14 cellular contexts compared by ENCODE assay signal in genomic region chr15:63318344-63318743, GRCh38. TPM values are rescaled to one million over a fixed set of nuclear protein-coding genes. Genes with fewer than 3 reads are reported as not detected.
DNase-seq lines count a peak whose midpoint lies in the region; ATAC-seq and TF ChIP-seq lines count a peak whose summit lies in the region.
"Had no signal": no experiment of that assay in that cellular context is flagged by ENCODE, and none has a peak within 500 bp of the region (broad histone marks: within the 10 kb centered on the region; RNA-seq: fewer than 3 reads in every experiment).

No MANE protein-coding gene starts in this region.

- H3K27ac ChIP-seq in colonic mucosa: no peak overlapping the region
- H3K27ac ChIP-seq in left lung: no peak overlapping the region
- H3K27ac ChIP-seq in smooth muscle cell (ENCODE audit: low read depth): no peak overlapping the region
- H3K27ac ChIP-seq: BLaER1 had no signal

- intact Hi-C loops in colonic mucosa (cut with DNase I) (no loop called here), left colon (cut with DNase I, micrococcal nuclease) (no loop called here), mucosa of descending colon (cut with DNase I, micrococcal nuclease) (loop anchor here in 1 of 2 donors (5.0 kb wide), 1 partner anchor 204 kb away; no protein-coding TSS in a partner anchor), left lung (cut with DNase I) (no loop called here)

- H3K27me3 ChIP-seq in colonic mucosa (no peaks in the 10 kb centered on the region), left lung (no peaks in the 10 kb centered on the region), smooth muscle cell (ENCODE audit: low read depth) (no peaks in the 10 kb centered on the region)
- H3K27me3 ChIP-seq: BLaER1 had no signal

- no peak overlapping the region for H3K4me2 ChIP-seq in smooth muscle cell
- H3K4me2 ChIP-seq: BLaER1 had no signal

- no peaks in the 10 kb centered on the region for H3F3A ChIP-seq in smooth muscle cell (ENCODE audit: low read depth)

- H4K20me1 ChIP-seq in smooth muscle cell (ENCODE audit: low read depth): no peaks in the 10 kb centered on the region
- H4K20me1 ChIP-seq: BLaER1 had no signal

- ATAC-seq in left colon: peak; percentile 44
- ATAC-seq in mucosa of descending colon: peak; percentile 14
- ATAC-seq in left lung: no peak

- H3K36me3 ChIP-seq in colonic mucosa (no peaks in the 10 kb centered on the region), mucosa of descending colon (ENCODE audit: low read depth) (no peaks in the 10 kb centered on the region), left lung (no peaks in the 10 kb centered on the region), smooth muscle cell (ENCODE audit: low read depth) (no peaks in the 10 kb centered on the region)
- H3K36me3 ChIP-seq: BLaER1 had no signal

- no peak overlapping the region for H2AFZ ChIP-seq in smooth muscle cell (ENCODE audit: low read depth)

- H3K9me3 ChIP-seq in colonic mucosa: no peaks in the 10 kb centered on the region
- no peaks in the 10 kb centered on the region for H3K9me3 ChIP-seq in mucosa of descending colon
- no peaks in the 10 kb centered on the region for H3K9me3 ChIP-seq in left lung
- H3K9me3 ChIP-seq in smooth muscle cell (replicated peaks; ENCODE audit: low read depth): no peaks in the 10 kb centered on the region
- H3K9me3 ChIP-seq: BLaER1 had no signal

- no peaks in the 10 kb centered on the region for H3K79me2 ChIP-seq in smooth muscle cell (ENCODE audit: low read depth)

- H3K4me1 ChIP-seq in colonic mucosa: no peaks in the 10 kb centered on the region
- no peaks in the 10 kb centered on the region for H3K4me1 ChIP-seq in mucosa of descending colon (ENCODE audit: low read depth)
- no peaks in the 10 kb centered on the region for H3K4me1 ChIP-seq in left lung
- H3K4me1 ChIP-seq in smooth muscle cell (ENCODE audit: low read depth): no peaks in the 10 kb centered on the region
- H3K4me1 ChIP-seq: BLaER1 had no signal

- TF ChIP-seq CTCF in colonic mucosa (IDR thresholded peaks at IDR 0.05) (no peak), mucosa of descending colon (IDR thresholded peaks at IDR 0.05) (no peak), left lung (IDR thresholded peaks at IDR 0.05) (no peak), smooth muscle cell (IDR thresholded peaks at IDR 0.05; ENCODE audit: borderline replicate concordance, insufficient read depth, poor library complexity, severe bottlenecking) (no peak)

- H3K9ac ChIP-seq in colonic mucosa (ENCODE audit: low read depth in 2 of 2, low read length in 2 of 2) (no peak overlapping the region), smooth muscle cell (ENCODE audit: low read depth) (no peak overlapping the region)
- H3K9ac ChIP-seq: BLaER1 had no signal

- H3K4me3 ChIP-seq in colonic mucosa (no peak overlapping the region), mucosa of descending colon (no peak overlapping the region), left lung (no peak overlapping the region), smooth muscle cell (no peak overlapping the region)
- H3K4me3 ChIP-seq: BLaER1 had no signal

- DNase-seq in colonic mucosa (peak; percentile 44), left colon (no peak), mucosa of descending colon (peak in 1 of 3 donors; percentile 21), left lung (no peak), AG08396 (ENCODE audit: low spot score) (no peak), smooth muscle cell (lab: John Stamatoyannopoulos, UW; ENCODE audit: unreplicated experiment) (no peak), AG20443 (ENCODE audit: low spot score) (no peak)
- DNase-seq: ACHN; CD4-positive, alpha-beta memory T cell; DMS153; DMS79; GDM1; H9 had no signal

- 99% methylated on average over 4 of the region's 4 CpGs for WGBS in smooth muscle cell (ENCODE audit: low lambda C conversion rate)

RNA-seq across cellular contexts. Expression of gene APH1B, which starts 40.9 kb away (rescaled TPM):
- 1 to 10 TPM; 5.0 to 8.9 TPM for total RNA-seq in colonic mucosa
- 1 to 10 TPM; 6.1 to 9.1 TPM for total RNA-seq in left colon
- 10 to 100 TPM in 2 of 3 donors, 1 to 10 TPM in 1; 6.1 to 12.7 (median 11.4) TPM for total RNA-seq in mucosa of descending colon
- total RNA-seq in left lung: 10 to 100 TPM; 24.0 to 32.2 TPM
- 10.5 and 14.3 TPM in 2 replicates for total RNA-seq in smooth muscle cell
- polyA plus RNA-seq in smooth muscle cell: 9.5 and 15.5 TPM in 2 replicates
